Comparison of ENCODE assay signal across 1 cellular context in genomic region chr22:22386602-22387385, GRCh38.
TF ChIP-seq lines count a peak whose summit lies in the region.

No MANE protein-coding gene starts in this region.

TF ChIP-seq in HepG2, 621 proteins besides CTCF, POLR2A, EP300 and RAD21 (continued from another document and continues in another):
- TF ChIP-seq ZNF281 (CRISPR knock-in tag; IDR thresholded peaks at IDR 0.05; ENCODE audit: borderline replicate concordance) = 0 out of 2 replicates have a peak, but pooled peaks have one; percentile 26
- peak; percentile 91 for TF ChIP-seq ISL2 (CRISPR knock-in tag; IDR thresholded peaks at IDR 0.05)
- no peak for TF ChIP-seq ZNF44 (CRISPR knock-in tag; IDR thresholded peaks at IDR 0.05)
- 0 out of 2 replicates have a peak, but pooled peaks have one; percentile 27 for TF ChIP-seq MEIS1 (CRISPR knock-in tag; IDR thresholded peaks at IDR 0.05; ENCODE audit: borderline replicate concordance)
- TF ChIP-seq POLR2AphosphoS2 (IDR thresholded peaks at IDR 0.05; ENCODE audit: low read depth, low read length) = no peak
- TF ChIP-seq ZNF570 (CRISPR knock-in tag; IDR thresholded peaks at IDR 0.05; ENCODE audit: borderline replicate concordance) = no peak
- TF ChIP-seq ZEB1 (IDR thresholded peaks at IDR 0.05; ENCODE audit: insufficient replicate concordance, low read depth) = no peak
- peak; percentile 95 for TF ChIP-seq FOXP4 (CRISPR knock-in tag; IDR thresholded peaks at IDR 0.05)
- TF ChIP-seq CEBPG (CRISPR knock-in tag; IDR thresholded peaks at IDR 0.05) = peak; percentile 53
- peak; percentile 17 for TF ChIP-seq YY1 (IDR thresholded peaks at IDR 0.05; ENCODE audit: insufficient read depth, insufficient replicate concordance, low read depth, low read length)
- TF ChIP-seq PRPF4 (IDR thresholded peaks at IDR 0.05; ENCODE audit: low read depth, low read length, poor library complexity, severe bottlenecking) = no peak
- no peak for TF ChIP-seq ONECUT2 (CRISPR knock-in tag; IDR thresholded peaks at IDR 0.05)
- TF ChIP-seq NONO (IDR thresholded peaks at IDR 0.05) = no peak
- peak; percentile 42; the same call in 1 of the 2 replicates for TF ChIP-seq NONO (CRISPR knock-in tag; conservative IDR thresholded peaks at IDR 0.05)
- TF ChIP-seq FOXA3 (CRISPR knock-in tag; IDR thresholded peaks at IDR 0.05) = peak; percentile 98
- TF ChIP-seq KLF6 (CRISPR knock-in tag; IDR thresholded peaks at IDR 0.05) = 0 out of 2 replicates have a peak, but pooled peaks have one; percentile 55
- TF ChIP-seq ZNF83 (CRISPR knock-in tag; IDR thresholded peaks at IDR 0.05; ENCODE audit: borderline replicate concordance) = no peak
- 0 out of 2 replicates have a peak, but pooled peaks have one; percentile 44 for TF ChIP-seq ZSCAN29 (CRISPR knock-in tag; conservative IDR thresholded peaks at IDR 0.05)
- 0 out of 2 replicates have a peak, but pooled peaks have one; percentile 51 for TF ChIP-seq ZKSCAN8 (CRISPR knock-in tag; IDR thresholded peaks at IDR 0.05; ENCODE audit: borderline replicate concordance)
- peak; percentile 68 for TF ChIP-seq FOSL2 (CRISPR knock-in tag; IDR thresholded peaks at IDR 0.05)
- no peak for TF ChIP-seq BRCA1 (CRISPR knock-in tag; IDR thresholded peaks at IDR 0.05)
- peak; percentile 82; the same call in 1 of the 2 replicates for TF ChIP-seq NCOR1 (IDR thresholded peaks at IDR 0.05; ENCODE audit: borderline replicate concordance, low read length)
- TF ChIP-seq ZNF775 (CRISPR knock-in tag; IDR thresholded peaks at IDR 0.05; ENCODE audit: borderline replicate concordance) = 0 out of 2 replicates have a peak, but pooled peaks have one; percentile 18
- TF ChIP-seq TBX2 (CRISPR knock-in tag; IDR thresholded peaks at IDR 0.05; ENCODE audit: borderline replicate concordance) = peak; percentile 95
- peak; percentile 65; the same call in 1 of the 2 replicates for TF ChIP-seq ZNF556 (CRISPR knock-in tag; IDR thresholded peaks at IDR 0.05; ENCODE audit: borderline replicate concordance)
- TF ChIP-seq HOMEZ (CRISPR knock-in tag; IDR thresholded peaks at IDR 0.05; ENCODE audit: low read depth) = peak; percentile 78; the same call in 1 of the 2 replicates
- no peak for TF ChIP-seq XRCC5 (optimal IDR thresholded peaks at IDR 0.05; ENCODE audit: low read length)
- TF ChIP-seq ZBED4 (CRISPR knock-in tag; IDR thresholded peaks at IDR 0.05; ENCODE audit: borderline replicate concordance) = no peak
- TF ChIP-seq ATF4 (CRISPR knock-in tag; IDR thresholded peaks at IDR 0.05) = peak in 1 of 2 experiments; percentile 50; a peak in 2 of 4 replicates
- TF ChIP-seq AHDC1 (CRISPR knock-in tag; IDR thresholded peaks at IDR 0.05; ENCODE audit: borderline replicate concordance) = peak; percentile 84; the same call in 1 of the 2 replicates
- peak; percentile 87 for TF ChIP-seq HHEX (CRISPR knock-in tag; IDR thresholded peaks at IDR 0.05)
- TF ChIP-seq ZNF414 (CRISPR knock-in tag; IDR thresholded peaks at IDR 0.05) = no peak
- TF ChIP-seq GLI4 (CRISPR knock-in tag; IDR thresholded peaks at IDR 0.05; ENCODE audit: borderline replicate concordance) = no peak
- TF ChIP-seq ZNF260 (CRISPR knock-in tag; IDR thresholded peaks at IDR 0.05; ENCODE audit: borderline replicate concordance, low read depth) = no peak
- 0 out of 2 replicates have a peak, but pooled peaks have one; percentile 18 for TF ChIP-seq POGK (CRISPR knock-in tag; conservative IDR thresholded peaks at IDR 0.05)
- peak; percentile 62 for TF ChIP-seq ASH2L (IDR thresholded peaks at IDR 0.05; ENCODE audit: insufficient read length, low read depth, low read length)
- peak; percentile 76 for TF ChIP-seq CREM (IDR thresholded peaks at IDR 0.05)
- TF ChIP-seq CREM (CRISPR knock-in tag; IDR thresholded peaks at IDR 0.05) = no peak
